31 cellular contexts compared by ENCODE assay signal in the genomic region with DNA sequence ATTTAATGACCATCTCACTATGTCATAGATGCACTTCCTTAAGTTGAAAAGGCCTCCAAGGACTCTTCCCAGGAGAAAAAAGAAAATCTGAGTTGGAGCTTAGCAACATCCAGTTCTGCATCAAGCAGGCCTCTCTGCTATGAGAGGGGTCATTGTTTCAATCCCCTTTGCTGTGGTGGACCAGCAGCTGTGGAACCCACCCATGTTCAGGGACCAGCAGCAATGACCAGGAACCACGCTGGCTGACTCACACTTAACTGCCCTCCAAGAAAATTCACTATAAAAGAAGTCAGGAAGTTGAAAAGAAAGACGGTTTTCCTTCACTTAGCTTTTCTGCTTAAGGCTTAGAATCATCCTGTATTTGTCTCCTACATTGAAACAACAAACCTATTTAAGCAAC.
"Had no signal": no experiment of that assay in that cellular context is flagged by ENCODE, and none has a peak within 500 bp of the region (broad histone marks: within the 10 kb centered on the region; RNA-seq: fewer than 3 reads in every experiment).

No MANE protein-coding gene starts in this region.

- H3K27me3 ChIP-seq: brain microvascular endothelial cell, dorsolateral prefrontal cortex, gastrocnemius medialis, heart left ventricle had no signal

- H3K4me1 ChIP-seq: gastrocnemius medialis, heart left ventricle had no signal

- H3K4me3 Mint-ChIP-seq: activated B cell treated with CpG ODN at 0.5 μM for 24 hours; activated CD8-positive, alpha-beta T cell treated with anti-CD3 and anti-CD28 coated beads for 36 hours; activated naive CD8-positive, alpha-beta T cell; activated T-cell treated with anti-CD3 and anti-CD28 coated beads, Interleukin-2, amount 50 U/mL, for 4 hours; activated T-helper 17 cell treated with anti-CD3 and anti-CD28 coated beads, Interleukin-2, amount 50 U/mL, for 72 hours; central memory CD8-positive, alpha-beta T cell; dendritic cell treated with granulocyte-macrophage colony-stimulating factor and Interleukin-4, amounts not matched to agents 40 ng/mL and 50 ng/mL, for 4 days; endodermal cell; T-helper 1 cell treated with Interleukin-12 subunit alpha and Interleukin-12 subunit beta and Interleukin-4 antibody, amounts not matched to agents 30 μg/mL and 1 μg/mL, for 36 hours had no signal

- H3K27ac ChIP-seq: brain microvascular endothelial cell, coronary artery, gastrocnemius medialis, heart left ventricle, WERI-Rb-1 had no signal

- H3K36me3 ChIP-seq: brain microvascular endothelial cell, gastrocnemius medialis, heart left ventricle, WERI-Rb-1 had no signal

- H3K27me3 Mint-ChIP-seq: activated B cell treated with CpG ODN at 0.5 μM for 24 hours; activated CD8-positive, alpha-beta T cell treated with anti-CD3 and anti-CD28 coated beads for 36 hours; activated naive CD8-positive, alpha-beta T cell; activated T-helper 17 cell treated with anti-CD3 and anti-CD28 coated beads, Interleukin-2, amount 50 U/mL, for 72 hours; central memory CD8-positive, alpha-beta T cell; dendritic cell treated with granulocyte-macrophage colony-stimulating factor and Interleukin-4, amounts not matched to agents 40 ng/mL and 50 ng/mL, for 4 days had no signal

- ATAC-seq: activated CD4-positive, CD25-positive, alpha-beta regulatory T cell treated with anti-CD3 and anti-CD28 coated beads, Interleukin-2, amount 50 U/mL, for 24 hours; activated CD8-positive, alpha-beta T cell treated with anti-CD3 and anti-CD28 coated beads for 36 hours; activated T-cell treated with anti-CD3 and anti-CD28 coated beads, Interleukin-2, amount 50 U/mL, for 4 hours; activated T-helper 17 cell treated with anti-CD3 and anti-CD28 coated beads, Interleukin-2, amount 50 U/mL, for 72 hours; esophagus mucosa; gastrocnemius medialis; heart left ventricle had no signal

- H3K4me3 ChIP-seq: coronary artery, dorsolateral prefrontal cortex, gastrocnemius medialis, heart left ventricle had no signal

- H3K27ac Mint-ChIP-seq: activated B cell treated with CpG ODN at 0.5 μM for 24 hours; activated CD8-positive, alpha-beta T cell treated with anti-CD3 and anti-CD28 coated beads for 36 hours; activated naive CD8-positive, alpha-beta T cell; activated T-helper 17 cell treated with anti-CD3 and anti-CD28 coated beads, Interleukin-2, amount 50 U/mL, for 72 hours; dendritic cell treated with granulocyte-macrophage colony-stimulating factor and Interleukin-4, amounts not matched to agents 40 ng/mL and 50 ng/mL, for 4 days; endodermal cell; T-helper 1 cell treated with Interleukin-12 subunit alpha and Interleukin-12 subunit beta and Interleukin-4 antibody, amounts not matched to agents 30 μg/mL and 1 μg/mL, for 36 hours had no signal

- H3K36me3 Mint-ChIP-seq: activated naive CD8-positive, alpha-beta T cell had no signal

- H3K4me1 Mint-ChIP-seq: activated B cell treated with CpG ODN at 0.5 μM for 24 hours; activated T-helper 17 cell treated with anti-CD3 and anti-CD28 coated beads, Interleukin-2, amount 50 U/mL, for 72 hours; central memory CD8-positive, alpha-beta T cell; endodermal cell had no signal

- DNase-seq: activated B cell treated with CpG ODN at 0.5 μM for 24 hours; activated CD4-positive, alpha-beta T cell treated with anti-CD3 and anti-CD28 coated beads for 48 hours; activated CD4-positive, alpha-beta T cell treated with anti-CD3 and anti-CD28 coated beads, Interleukin-2, amount 50 U/mL, for 1 hour; activated CD4-positive, alpha-beta T cell treated with anti-CD3 and anti-CD28 coated beads, Interleukin-2, amount 50 U/mL, for 48 hours; activated CD8-positive, alpha-beta memory T cell treated with anti-CD3 and anti-CD28 coated beads for 24 hours; activated CD8-positive, alpha-beta T cell treated with anti-CD3 and anti-CD28 coated beads for 36 hours; activated effector memory CD4-positive, alpha-beta T cell treated with Interleukin-2 at 50 U/mL for 16 hours; activated gamma-delta T cell treated with Interleukin-2 at 50 U/mL for 16 hours; activated naive CD4-positive, alpha-beta T cell treated with anti-CD3 and anti-CD28 coated beads, Interleukin-2, amount 50 U/mL, for 16 hours; activated naive CD4-positive, alpha-beta T cell treated with Interleukin-2 at 50 U/mL for 16 hours; activated T-cell treated with anti-CD3 and anti-CD28 coated beads, Interleukin-2, amount 50 U/mL, for 4 hours; amniotic stem cell; anterior cingulate cortex; brain microvascular endothelial cell; effector memory CD4-positive, alpha-beta T cell; endodermal cell; foreskin fibroblast; gastrocnemius medialis; glutamatergic neuron; heart left ventricle; T-helper 9 cell; WERI-Rb-1 had no signal

- H3K9me3 ChIP-seq: gastrocnemius medialis had no signal
